In genomic region chr14:103267226-103267625, GRCh38 we compare ENCODE assay signal across 16 cellular contexts.
"Had no signal": no experiment of that assay in that cellular context is flagged by ENCODE, and none has a peak within 500 bp of the region (broad histone marks: within the 10 kb centered on the region; RNA-seq: fewer than 3 reads in every experiment).

No MANE protein-coding gene starts in this region.

- H3K9me3 Mint-ChIP-seq: effector memory CD8-positive, alpha-beta T cell had no signal

- DNase-seq: effector memory CD8-positive, alpha-beta T cell; gastrocnemius medialis; heart right ventricle; islet precursor cell; left ventricle myocardium inferior; lower lobe of right lung; midbrain; sigmoid colon; stimulated activated naive CD4-positive, alpha-beta T cell; trophoblast cell had no signal

- H3K4me3 Mint-ChIP-seq: effector memory CD8-positive, alpha-beta T cell; memory B cell had no signal

- H3K36me3 ChIP-seq: esophagus muscularis mucosa, gastrocnemius medialis, heart right ventricle, left ventricle myocardium inferior, lower lobe of right lung, ovary, right atrium auricular region, sigmoid colon had no signal

- H3K4me1 ChIP-seq: esophagus muscularis mucosa, gastrocnemius medialis, heart right ventricle, left ventricle myocardium inferior, lower lobe of right lung, right atrium auricular region, sigmoid colon had no signal

- H3K27ac Mint-ChIP-seq: effector memory CD8-positive, alpha-beta T cell; memory B cell had no signal

- H3K4me3 ChIP-seq: esophagus muscularis mucosa, gastrocnemius medialis, heart right ventricle, left ventricle myocardium inferior, lower lobe of right lung, ovary, right atrium auricular region, sigmoid colon, skin epidermis had no signal

- H3K9me3 ChIP-seq: esophagus muscularis mucosa, gastrocnemius medialis, heart right ventricle, left ventricle myocardium inferior, lower lobe of right lung, ovary, right atrium auricular region, sigmoid colon had no signal

- H3K36me3 Mint-ChIP-seq: memory B cell had no signal

- H3K27ac ChIP-seq: epithelial cell of prostate, esophagus muscularis mucosa, gastrocnemius medialis, heart right ventricle, left ventricle myocardium inferior, lower lobe of right lung, ovary, right atrium auricular region, sigmoid colon, skin epidermis had no signal

- H3K27me3 ChIP-seq: gastrocnemius medialis, ovary, right atrium auricular region had no signal

- H3K4me1 Mint-ChIP-seq: memory B cell had no signal
